Comparison of ENCODE assay signal across 29 cellular contexts in genomic region chr4:133637161-133637560, GRCh38.
"Had no signal": no experiment of that assay in that cellular context is flagged by ENCODE, and none has a peak within 500 bp of the region (broad histone marks: within the 10 kb centered on the region; RNA-seq: fewer than 3 reads in every experiment).

No MANE protein-coding gene starts in this region.

- H3K4me1 ChIP-seq: adrenal gland, ascending aorta, body of pancreas, breast epithelium had no signal

- H3K27me3 ChIP-seq: adrenal gland, ascending aorta, body of pancreas, brain microvascular endothelial cell, breast epithelium, cardiac muscle cell had no signal

- H3K9me3 ChIP-seq: ascending aorta, body of pancreas, breast epithelium had no signal

- H3K36me3 ChIP-seq: adrenal gland, ascending aorta, brain microvascular endothelial cell, breast epithelium, cardiac muscle cell had no signal

- H3K27ac ChIP-seq: adrenal gland, ascending aorta, body of pancreas, brain microvascular endothelial cell, breast epithelium, cardiac muscle cell had no signal

- DNase-seq: activated effector memory CD4-positive, alpha-beta T cell treated with anti-CD3 and anti-CD28 coated beads, Interleukin-2, amount 50 U/mL, for 16 hours; activated effector memory CD4-positive, alpha-beta T cell treated with Interleukin-2 at 50 U/mL for 16 hours; activated gamma-delta T cell; activated gamma-delta T cell treated with Interleukin-2 at 50 U/mL for 16 hours; activated naive CD4-positive, alpha-beta T cell; activated naive CD4-positive, alpha-beta T cell treated with anti-CD3 and anti-CD28 coated beads for 36 hours; activated naive CD4-positive, alpha-beta T cell treated with anti-CD3 and anti-CD28 coated beads, Interleukin-2, amount 10 ng/mL, durations not matched to agents 7 days and 5 days; activated naive CD4-positive, alpha-beta T cell treated with anti-CD3 and anti-CD28 coated beads, Interleukin-2, amount 50 U/mL, for 16 hours; activated naive CD4-positive, alpha-beta T cell treated with Interleukin-2 at 50 U/mL for 16 hours; activated naive CD8-positive, alpha-beta T cell treated with anti-CD3 and anti-CD28 coated beads for 36 hours; activated naive CD8-positive, alpha-beta T cell treated with anti-CD3 and anti-CD28 coated beads, Interleukin-2, amount 10 ng/mL, durations not matched to agents 7 days and 5 days; activated naive CD8-positive, alpha-beta T cell treated with anti-CD3 and anti-CD28 coated beads, Interleukin-2, amount 50 U/mL, for 24 hours; activated T-cell treated with anti-CD3 and anti-CD28 coated beads, Interleukin-2, amount 50 U/mL, for 24 hours; activated T-cell treated with anti-CD3 and anti-CD28 coated beads, Interleukin-2, amount 50 U/mL, for 4 hours; activated T-cell treated with anti-CD3 and anti-CD28 coated beads, Interleukin-2, amount 50 U/mL, for 48 hours; activated T-cell treated with anti-CD3 and anti-CD28 coated beads, Interleukin-2, amount 50 U/mL, for 72 hours; adrenal gland; amniotic stem cell; amygdala; anterior cingulate cortex; aorta; body of pancreas; brain microvascular endothelial cell; caudate nucleus; central memory CD4-positive, alpha-beta T cell; cerebellar nuclear complex had no signal

- H3K4me3 ChIP-seq: adrenal gland, ascending aorta, body of pancreas, breast epithelium, cardiac muscle cell had no signal
